In genomic region chr2:17853799-17854198, GRCh38 we compare ENCODE assay signal across 1 cellular context.
TF ChIP-seq lines count a peak whose summit lies in the region.

No MANE protein-coding gene starts in this region.

TF ChIP-seq in GM23338, 12 proteins besides CTCF, POLR2A, EP300 and RAD21 (continued from another document):
- TF ChIP-seq, protein P1, sequence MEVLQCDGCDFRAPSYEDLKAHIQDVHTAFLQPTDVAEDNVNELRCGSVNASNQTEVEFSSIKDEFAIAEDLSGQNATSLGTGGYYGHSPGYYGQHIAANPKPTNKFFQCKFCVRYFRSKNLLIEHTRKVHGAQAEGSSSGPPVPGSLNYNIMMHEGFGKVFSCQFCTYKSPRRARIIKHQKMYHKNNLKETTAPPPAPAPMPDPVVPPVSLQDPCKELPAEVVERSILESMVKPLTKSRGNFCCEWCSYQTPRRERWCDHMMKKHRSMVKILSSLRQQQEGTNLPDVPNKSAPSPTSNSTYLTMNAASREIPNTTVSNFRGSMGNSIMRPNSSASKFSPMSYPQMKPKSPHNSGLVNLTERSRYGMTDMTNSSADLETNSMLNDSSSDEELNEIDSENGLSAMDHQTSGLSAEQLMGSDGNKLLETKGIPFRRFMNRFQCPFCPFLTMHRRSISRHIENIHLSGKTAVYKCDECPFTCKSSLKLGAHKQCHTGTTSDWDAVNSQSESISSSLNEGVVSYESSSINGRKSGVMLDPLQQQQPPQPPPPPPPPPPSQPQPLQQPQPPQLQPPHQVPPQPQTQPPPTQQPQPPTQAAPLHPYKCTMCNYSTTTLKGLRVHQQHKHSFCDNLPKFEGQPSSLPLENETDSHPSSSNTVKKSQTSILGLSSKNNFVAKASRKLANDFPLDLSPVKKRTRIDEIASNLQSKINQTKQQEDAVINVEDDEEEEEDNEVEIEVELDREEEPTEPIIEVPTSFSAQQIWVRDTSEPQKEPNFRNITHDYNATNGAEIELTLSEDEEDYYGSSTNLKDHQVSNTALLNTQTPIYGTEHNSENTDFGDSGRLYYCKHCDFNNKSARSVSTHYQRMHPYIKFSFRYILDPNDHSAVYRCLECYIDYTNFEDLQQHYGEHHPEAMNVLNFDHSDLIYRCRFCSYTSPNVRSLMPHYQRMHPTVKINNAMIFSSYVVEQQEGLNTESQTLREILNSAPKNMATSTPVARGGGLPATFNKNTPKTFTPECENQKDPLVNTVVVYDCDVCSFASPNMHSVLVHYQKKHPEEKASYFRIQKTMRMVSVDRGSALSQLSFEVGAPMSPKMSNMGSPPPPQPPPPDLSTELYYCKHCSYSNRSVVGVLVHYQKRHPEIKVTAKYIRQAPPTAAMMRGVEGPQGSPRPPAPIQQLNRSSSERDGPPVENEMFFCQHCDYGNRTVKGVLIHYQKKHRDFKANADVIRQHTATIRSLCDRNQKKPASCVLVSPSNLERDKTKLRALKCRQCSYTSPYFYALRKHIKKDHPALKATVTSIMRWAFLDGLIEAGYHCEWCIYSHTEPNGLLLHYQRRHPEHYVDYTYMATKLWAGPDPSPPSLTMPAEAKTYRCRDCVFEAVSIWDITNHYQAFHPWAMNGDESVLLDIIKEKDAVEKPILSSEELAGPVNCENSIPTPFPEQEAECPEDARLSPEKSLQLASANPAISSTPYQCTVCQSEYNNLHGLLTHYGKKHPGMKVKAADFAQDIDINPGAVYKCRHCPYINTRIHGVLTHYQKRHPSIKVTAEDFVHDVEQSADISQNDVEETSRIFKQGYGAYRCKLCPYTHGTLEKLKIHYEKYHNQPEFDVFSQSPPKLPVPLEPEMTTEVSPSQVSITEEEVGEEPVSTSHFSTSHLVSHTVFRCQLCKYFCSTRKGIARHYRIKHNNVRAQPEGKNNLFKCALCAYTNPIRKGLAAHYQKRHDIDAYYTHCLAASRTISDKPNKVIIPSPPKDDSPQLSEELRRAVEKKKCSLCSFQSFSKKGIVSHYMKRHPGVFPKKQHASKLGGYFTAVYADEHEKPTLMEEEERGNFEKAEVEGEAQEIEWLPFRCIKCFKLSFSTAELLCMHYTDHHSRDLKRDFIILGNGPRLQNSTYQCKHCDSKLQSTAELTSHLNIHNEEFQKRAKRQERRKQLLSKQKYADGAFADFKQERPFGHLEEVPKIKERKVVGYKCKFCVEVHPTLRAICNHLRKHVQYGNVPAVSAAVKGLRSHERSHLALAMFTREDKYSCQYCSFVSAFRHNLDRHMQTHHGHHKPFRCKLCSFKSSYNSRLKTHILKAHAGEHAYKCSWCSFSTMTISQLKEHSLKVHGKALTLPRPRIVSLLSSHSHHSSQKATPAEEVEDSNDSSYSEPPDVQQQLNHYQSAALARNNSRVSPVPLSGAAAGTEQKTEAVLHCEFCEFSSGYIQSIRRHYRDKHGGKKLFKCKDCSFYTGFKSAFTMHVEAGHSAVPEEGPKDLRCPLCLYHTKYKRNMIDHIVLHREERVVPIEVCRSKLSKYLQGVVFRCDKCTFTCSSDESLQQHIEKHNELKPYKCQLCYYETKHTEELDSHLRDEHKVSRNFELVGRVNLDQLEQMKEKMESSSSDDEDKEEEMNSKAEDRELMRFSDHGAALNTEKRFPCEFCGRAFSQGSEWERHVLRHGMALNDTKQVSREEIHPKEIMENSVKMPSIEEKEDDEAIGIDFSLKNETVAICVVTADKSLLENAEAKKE (CRISPR knock-in tag; IDR thresholded peaks at IDR 0.05), result no peak
TF ChIP-seq in GM23338: peak in this region for 1.
